Comparison of ENCODE assay signal across 8 cellular contexts in genomic region chrX:21932277-21932996, GRCh38. TPM values are rescaled to one million over a fixed set of nuclear protein-coding genes. Genes with fewer than 3 reads are reported as not detected.
DNase-seq lines count a peak whose midpoint lies in the region; TF ChIP-seq lines count a peak whose summit lies in the region.

No MANE protein-coding gene starts in this region.

- H3K4me3 ChIP-seq in astrocyte of the spinal cord (ENCODE audit: low read depth, low read length) (no peak overlapping the region), mesenchymal stem cell (ENCODE audit: insufficient read depth in 1 of 2, low read depth in 1 of 2, low read length in 2 of 2) (no peak overlapping the region)

- H2AK5ac ChIP-seq in mesenchymal stem cell (ENCODE audit: low read length, severe bottlenecking): no peak overlapping the region

- no peaks in the 10 kb centered on the region for H3K79me1 ChIP-seq in mesenchymal stem cell (replicated peaks; ENCODE audit: low read length, poor library complexity, severe bottlenecking)

- peaks cover 4% of the 10 kb centered on the region for H3K4me1 ChIP-seq in mesenchymal stem cell (ENCODE audit: control insufficient read depth, insufficient read depth, low read depth, low read length)

- no peak for TF ChIP-seq CTCF in astrocyte of the spinal cord (IDR thresholded peaks at IDR 0.05; ENCODE audit: low read depth, low read length)

- H2BK5ac ChIP-seq in mesenchymal stem cell (ENCODE audit: low read depth, low read length, poor library complexity, severe bottlenecking): peak overlapping the region; percentile 19

- H3K36me3 ChIP-seq in mesenchymal stem cell (ENCODE audit: control insufficient read depth in 1 of 2, insufficient read depth in 2 of 2, low read depth in 1 of 2, low read length in 2 of 2): no peaks in the 10 kb centered on the region

- H3K4ac ChIP-seq in mesenchymal stem cell (ENCODE audit: low read depth in 1 of 2, low read length in 2 of 2): no peak overlapping the region

- H2AFZ ChIP-seq in mesenchymal stem cell (ENCODE audit: low read depth, low read length): no peak overlapping the region

- DNase-seq in AG08396 (ENCODE audit: low spot score): peak; percentile 81
- peak; percentile 54 for DNase-seq in HPDE6-E6E7 (ENCODE audit: extremely low spot score)
- DNase-seq in astrocyte of the spinal cord (ENCODE audit: low read depth, low spot score): peak; percentile 91
- DNase-seq in mesenchymal stem cell: peak; percentile 93
- DNase-seq in iPS-NIHi7 (ENCODE audit: extremely low spot score): no peak
- DNase-seq in SHP77 (lab: John Stamatoyannopoulos, UW): no peak
- no peak for DNase-seq in NCI-H2171 treated with DMSO at 0.1 percent for 48 hours (lab: John Stamatoyannopoulos, UW)
- DNase-seq in NCI-H1092 (lab: John Stamatoyannopoulos, UW): no peak

- H3K9ac ChIP-seq in mesenchymal stem cell (ENCODE audit: low read length): peak overlapping the region; percentile 81

- WGBS in mesenchymal stem cell: 35% methylated on average over 4 of the region's 10 CpGs

- in situ Hi-C loops in astrocyte of the spinal cord (cut with HindIII; ENCODE audit: low sequenced_read_pairs): no loop called here

- H4K91ac ChIP-seq in mesenchymal stem cell (ENCODE audit: low read length): no peak overlapping the region

- no peak overlapping the region for H2BK15ac ChIP-seq in mesenchymal stem cell (ENCODE audit: low read depth, poor library complexity, severe bottlenecking)

- no peak overlapping the region for H4K8ac ChIP-seq in mesenchymal stem cell (ENCODE audit: low read length)

- H2BK120ac ChIP-seq in mesenchymal stem cell (ENCODE audit: low read depth, low read length): no peak overlapping the region

- H3K27me3 ChIP-seq in mesenchymal stem cell (ENCODE audit: control insufficient read depth in 1 of 2, insufficient read depth in 1 of 2, low read length in 2 of 2): no peaks in the 10 kb centered on the region

- H2BK12ac ChIP-seq in mesenchymal stem cell (ENCODE audit: low read length in 2 of 2): no peak overlapping the region

- H3K27ac ChIP-seq in mesenchymal stem cell (ENCODE audit: low read length, poor library complexity, severe bottlenecking): peak overlapping the region; percentile 56

- no peak overlapping the region for H3K23ac ChIP-seq in mesenchymal stem cell (ENCODE audit: low read length in 2 of 2)

- H3K14ac ChIP-seq in mesenchymal stem cell (ENCODE audit: low read length in 2 of 2): no peak overlapping the region

- H3K4me2 ChIP-seq in mesenchymal stem cell (ENCODE audit: low read length, poor library complexity, severe bottlenecking): no peak overlapping the region

- H3K9me3 ChIP-seq in mesenchymal stem cell (ENCODE audit: control insufficient read depth, low read length): no peaks in the 10 kb centered on the region

- H3K18ac ChIP-seq in mesenchymal stem cell (ENCODE audit: low read depth in 1 of 2, low read length in 2 of 2): no peak overlapping the region

RNA-seq across cellular contexts. Expression of gene SMS, which starts 8.1 kb away (rescaled TPM):
- polyA plus RNA-seq in mesenchymal stem cell (2013, experiment 1 of 2): 63.7 TPM
- 65.0 TPM for polyA plus RNA-seq in mesenchymal stem cell (2013, experiment 2 of 2)

Comparison
In these comparisons a context has a peak if more than half of its experiments do, and no peak if none do; other contexts are left out.
1. DNase-seq: peak in AG08396 (single experiment), HPDE6-E6E7 (single experiment), astrocyte of the spinal cord (single experiment) and mesenchymal stem cell (single experiment); none in iPS-NIHi7 (single experiment), SHP77 (0 of 2), NCI-H2171 treated with DMSO at 0.1 percent for 48 hours (single experiment) and NCI-H1092 (single experiment).